ENCODE assay signal across 14 cellular contexts in the genomic region with DNA sequence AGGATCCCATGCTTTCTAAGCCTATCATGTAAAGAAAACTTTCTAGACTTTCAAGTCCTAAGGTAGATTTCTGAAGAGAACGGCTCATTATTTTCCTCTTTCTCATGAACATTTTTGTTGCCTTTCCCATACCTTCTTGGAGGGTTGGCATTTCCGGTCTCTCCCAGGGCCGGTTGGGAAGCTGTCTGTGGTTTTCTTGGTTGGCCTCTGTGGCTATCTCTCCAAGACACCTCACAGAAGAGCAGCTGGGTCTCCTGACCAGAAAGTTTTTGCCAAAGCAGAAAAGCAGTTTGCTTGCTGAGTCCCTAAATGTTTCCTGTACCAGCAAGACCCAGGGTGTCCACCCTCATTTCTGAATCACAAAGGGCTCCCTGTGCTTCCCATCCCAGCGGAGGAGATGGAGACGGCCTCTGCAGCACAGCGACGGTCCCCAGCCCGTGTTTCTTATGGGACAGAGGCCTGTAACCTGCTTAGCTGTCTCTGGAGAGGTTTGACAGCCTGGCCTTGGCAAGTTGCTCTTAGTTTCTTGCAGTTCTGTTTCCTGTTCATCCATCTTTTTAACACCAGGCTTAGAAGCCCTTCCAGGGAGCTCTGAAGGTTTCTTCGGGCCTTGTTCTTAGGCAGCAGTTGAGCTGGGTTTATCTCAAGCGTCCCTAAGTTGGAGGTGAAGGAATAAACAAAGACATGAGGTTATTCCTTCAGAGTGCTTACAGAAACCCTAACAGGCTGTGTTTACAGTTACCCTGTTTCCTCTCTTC. TPM values are rescaled to one million over a fixed set of nuclear protein-coding genes. Genes with fewer than 3 reads are reported as not detected.
A peak's percentile ranks its signal among the peaks of the same experiment; 100 is the strongest.
DNase-seq lines count a peak whose midpoint lies in the region; ATAC-seq, FAIRE-seq and TF ChIP-seq lines count a peak whose summit lies in the region.
"Had no signal": no experiment of that assay in that cellular context is flagged by ENCODE, and none has a peak within 500 bp of the region (broad histone marks: within the 10 kb centered on the region; RNA-seq: fewer than 3 reads in every experiment).

No MANE protein-coding gene starts in this region.

- peak; percentile 78 for DNase-seq in HS-27A (ENCODE audit: low read depth)
- DNase-seq in astrocyte (ENCODE audit: low read depth): peak; percentile 78
- DNase-seq in kidney: peak; percentile 19
- no peak for DNase-seq in uterus
- no peak for DNase-seq in CD4-positive, alpha-beta T cell
- no peak for DNase-seq in left lobe of liver (ENCODE audit: low spot score)
- no peak for DNase-seq in RWPE1 (ENCODE audit: low spot score)
- DNase-seq: colonic mucosa, kidney glomerular epithelial cell, NCI-H446 treated with DMSO at 0.1 percent for 48 hours had no signal

- H3K4me1 Mint-ChIP-seq in astrocyte (ENCODE audit: low read depth, unreplicated experiment): peaks cover 36% of the 10 kb centered on the region
- no peaks in the 10 kb centered on the region for H3K4me1 Mint-ChIP-seq in CD4-positive, alpha-beta T cell (ENCODE audit: low read depth)
- H3K4me1 Mint-ChIP-seq: activated naive CD4-positive, alpha-beta T cell treated with anti-CD3 and anti-CD28 coated beads, Interleukin-2, amount 50 U/mL, for 24 hours; naive thymus-derived CD8-positive, alpha-beta T cell had no signal

- POLR2A ChIA-PET in CD4-positive, alpha-beta T cell (lab: Charles Lee): no interaction called here
- POLR2A ChIA-PET in RWPE1 (lab: Yijun Ruan, JAX; ENCODE audit: low non-redundant PET): no interaction called here

- H3K4me2 ChIP-seq in astrocyte (ENCODE audit: low read length): peak overlapping the region; percentile 50

- H3K36me3 ChIP-seq in astrocyte (ENCODE audit: insufficient read depth, low read length) (no peaks in the 10 kb centered on the region), kidney (ENCODE audit: control insufficient read depth in 1 of 2, insufficient read depth in 2 of 2, low read length in 2 of 2) (no peaks in the 10 kb centered on the region), uterus (no peaks in the 10 kb centered on the region)
- H3K36me3 ChIP-seq: colonic mucosa had no signal

- TF ChIP-seq CTCF in astrocyte (IDR thresholded peaks at IDR 0.05; ENCODE audit: insufficient read depth, low read depth, low read length) (no peak), kidney (IDR thresholded peaks at IDR 0.05; ENCODE audit: borderline replicate concordance, extremely low read depth, insufficient read depth) (no peak), uterus (IDR thresholded peaks at IDR 0.05) (no peak), RWPE1 (conservative IDR thresholded peaks at IDR 0.05; ENCODE audit: low read depth) (no peak)
- TF ChIP-seq CTCF in CD4-positive, alpha-beta T cell (IDR thresholded peaks at IDR 0.05): no peak

- H3K27ac Mint-ChIP-seq in astrocyte (ENCODE audit: unreplicated experiment): peak overlapping the region; percentile 91
- H3K27ac Mint-ChIP-seq in CD4-positive, alpha-beta T cell: no peak overlapping the region
- H3K27ac Mint-ChIP-seq: activated naive CD4-positive, alpha-beta T cell treated with anti-CD3 and anti-CD28 coated beads, Interleukin-2, amount 50 U/mL, for 24 hours; naive thymus-derived CD8-positive, alpha-beta T cell had no signal

- H3K27me3 ChIP-seq in astrocyte (ENCODE audit: insufficient read depth, low read length): peaks cover 10% of the 10 kb centered on the region
- H3K27me3 ChIP-seq in uterus: no peaks in the 10 kb centered on the region
- peaks cover 4% of the 10 kb centered on the region for H3K27me3 ChIP-seq in CD4-positive, alpha-beta T cell (ENCODE audit: control insufficient read depth, insufficient read depth, low read length)
- H3K27me3 ChIP-seq: colonic mucosa had no signal

- no peak for TF ChIP-seq POLR2A in uterus (IDR thresholded peaks at IDR 0.05)

- ATAC-seq in CD4-positive, alpha-beta T cell (ENCODE audit: poor library complexity): no peak
- no peak for ATAC-seq in left lobe of liver
- ATAC-seq: naive thymus-derived CD8-positive, alpha-beta T cell had no signal

- peaks cover 21% of the 10 kb centered on the region for H3K27me3 Mint-ChIP-seq in astrocyte (ENCODE audit: low read depth, unreplicated experiment)
- peaks cover 4% of the 10 kb centered on the region for H3K27me3 Mint-ChIP-seq in CD4-positive, alpha-beta T cell

- FAIRE-seq in astrocyte (lab: Jason Lieb, UNC) (no peak), kidney (lab: Jason Lieb, UNC) (no peak)

- CTCF ChIA-PET in CD4-positive, alpha-beta T cell (lab: Charles Lee): no interaction called here
- CTCF ChIA-PET in RWPE1 (lab: Yijun Ruan, JAX): interaction anchor here (0.6 to 1.5 kb wide), 3 partner anchors 9 to 628 kb away, joined by 4 to 6 read pairs (median 4); no protein-coding TSS in a partner anchor

- no peak overlapping the region for H2AFZ ChIP-seq in astrocyte (ENCODE audit: low read depth, low read length)

- H3K4me3 Mint-ChIP-seq in astrocyte (ENCODE audit: unreplicated experiment): no peak overlapping the region
- H3K4me3 Mint-ChIP-seq in CD4-positive, alpha-beta T cell: no peak overlapping the region
- H3K4me3 Mint-ChIP-seq: activated naive CD4-positive, alpha-beta T cell treated with anti-CD3 and anti-CD28 coated beads, Interleukin-2, amount 50 U/mL, for 24 hours; naive thymus-derived CD8-positive, alpha-beta T cell had no signal

- intact Hi-C loops in kidney (cut with DNase I): no loop called here
- intact Hi-C loops in uterus (cut with DNase I; ENCODE audit: low total_unique reads): no loop called here
- intact Hi-C loops in CD4-positive, alpha-beta T cell (cut with DNase I, micrococcal nuclease): no loop called here

- H3K9ac ChIP-seq in astrocyte (ENCODE audit: low read length): peak overlapping the region; percentile 13
- no peak overlapping the region for H3K9ac ChIP-seq in kidney (ENCODE audit: low read length in 2 of 2)

- H3K4me1 ChIP-seq in astrocyte (ENCODE audit: insufficient read depth, low read length) (peaks cover 16% of the 10 kb centered on the region), kidney (ENCODE audit: control insufficient read depth in 1 of 2, insufficient read depth in 1 of 2, low read depth in 1 of 2, low read length in 2 of 2) (no peaks in the 10 kb centered on the region), uterus (peaks cover 5% of the 10 kb centered on the region in 2 donors)
- H3K4me1 ChIP-seq: Caco-2, colonic mucosa had no signal

- H3K4me3 ChIP-seq in astrocyte (ENCODE audit: insufficient read depth, low read depth, low read length): no peak overlapping the region
- no peak overlapping the region for H3K4me3 ChIP-seq in kidney (ENCODE audit: low read length in 2 of 2)
- no peak overlapping the region for H3K4me3 ChIP-seq in uterus
- H3K4me3 ChIP-seq: colonic mucosa had no signal

- no peaks in the 10 kb centered on the region for H4K20me1 ChIP-seq in astrocyte (ENCODE audit: insufficient read depth, low read length)

- H3K79me2 ChIP-seq in astrocyte (ENCODE audit: insufficient read depth, low read length): no peaks in the 10 kb centered on the region

- H3K27ac ChIP-seq in astrocyte (ENCODE audit: low read depth, low read length): no peak overlapping the region
- no peak overlapping the region for H3K27ac ChIP-seq in kidney (ENCODE audit: low read depth in 2 of 2, low read length in 2 of 2)
- peak overlapping the region; percentile 63 to 66 for H3K27ac ChIP-seq in uterus
- H3K27ac ChIP-seq in CD4-positive, alpha-beta T cell (ENCODE audit: low read depth, low read length): no peak overlapping the region
- no peak overlapping the region for H3K27ac ChIP-seq in RWPE1
- H3K27ac ChIP-seq: colonic mucosa, HL-60 had no signal

- H3K36me3 Mint-ChIP-seq in astrocyte (ENCODE audit: low read depth, unreplicated experiment): no peaks in the 10 kb centered on the region
- no peaks in the 10 kb centered on the region for H3K36me3 Mint-ChIP-seq in CD4-positive, alpha-beta T cell (ENCODE audit: low read depth)
- H3K36me3 Mint-ChIP-seq: activated naive CD4-positive, alpha-beta T cell treated with anti-CD3 and anti-CD28 coated beads, Interleukin-2, amount 50 U/mL, for 24 hours; naive thymus-derived CD8-positive, alpha-beta T cell had no signal

- H3K9me3 Mint-ChIP-seq in astrocyte (ENCODE audit: unreplicated experiment): peaks cover 1% of the 10 kb centered on the region
- no peaks in the 10 kb centered on the region for H3K9me3 Mint-ChIP-seq in CD4-positive, alpha-beta T cell
- H3K9me3 Mint-ChIP-seq: activated naive CD4-positive, alpha-beta T cell treated with anti-CD3 and anti-CD28 coated beads, Interleukin-2, amount 50 U/mL, for 24 hours; naive thymus-derived CD8-positive, alpha-beta T cell had no signal

- H3K9me3 ChIP-seq in astrocyte (ENCODE audit: insufficient read depth, low read depth, low read length) (no peaks in the 10 kb centered on the region), kidney (ENCODE audit: control insufficient read depth in 1 of 2, low read length in 2 of 2) (no peaks in the 10 kb centered on the region), uterus (no peaks in the 10 kb centered on the region)
- H3K9me3 ChIP-seq in CD4-positive, alpha-beta T cell (ENCODE audit: control insufficient read depth, low read length): no peaks in the 10 kb centered on the region
- H3K9me3 ChIP-seq: Caco-2, colonic mucosa had no signal

RNA-seq across cellular contexts. Expression of a gene that starts 39.8 kb away (rescaled TPM):
- total RNA-seq in astrocyte (9.3 and 14.5 TPM in 2 replicates), kidney (0.98 TPM), uterus (100 to 1,000 TPM in 2 of 4 donors, 10 to 100 TPM in 2; 20.3 to 166 (median 78.8) TPM), left lobe of liver (22.4 TPM)
- 1.8 TPM for polyA plus RNA-seq in kidney (ENCODE audit: insufficient read depth, low read depth, low replicate concordance)
- under 1 TPM; 0.22 to 0.31 TPM for total RNA-seq in CD4-positive, alpha-beta T cell

Comparison
In these comparisons a context has a peak if more than half of its experiments do, and no peak if none do; other contexts are left out.
1. DNase-seq: peak in HS-27A (single experiment), astrocyte (single experiment) and kidney (single experiment); none in uterus (0 of 2), CD4-positive, alpha-beta T cell (0 of 10), left lobe of liver (single experiment) and RWPE1 (single experiment).
2. H3K27ac ChIP-seq: peak in uterus (2 of 2); none in astrocyte (single experiment), kidney (0 of 2), CD4-positive, alpha-beta T cell (single experiment) and RWPE1 (single experiment).